ENCODE assay signal across 14 cellular contexts in genomic region chr1:153841463-153841994, GRCh38.
DNase-seq lines count a peak whose midpoint lies in the region; ATAC-seq, FAIRE-seq and TF ChIP-seq lines count a peak whose summit lies in the region.
"Had no signal": no experiment of that assay in that cellular context is flagged by ENCODE, and none has a peak within 500 bp of the region (broad histone marks: within the 10 kb centered on the region; RNA-seq: fewer than 3 reads in every experiment).

No MANE protein-coding gene starts in this region.

- peak overlapping the region; percentile 60 for H3K4me2 ChIP-seq in BLaER1
- H3K4me2 ChIP-seq: hepatocyte had no signal

- FAIRE-seq in kidney (lab: Jason Lieb, UNC), result no peak

- H3K4me3 ChIP-seq in BLaER1, result no peak overlapping the region
- no peak overlapping the region for H3K4me3 ChIP-seq in ascending aorta
- no peak overlapping the region for H3K4me3 ChIP-seq in kidney (ENCODE audit: low read length in 2 of 2)
- H3K4me3 ChIP-seq: adrenal gland, hepatocyte had no signal

- in situ Hi-C loops in GM13977 (cut with MboI; ENCODE audit: low pct_unique_long_range_greater_than_20kb, low sequenced_read_pairs, unreplicated experiment), result no loop called here

- ATAC-seq in GM21723 (IDR thresholded peaks at IDR 0.05; ENCODE audit: unreplicated experiment), result peak; percentile 2
- ATAC-seq in sciatic nerve, result no peak

- H3K27ac ChIP-seq in BLaER1 (no peak overlapping the region), ascending aorta (peak overlapping the region; percentile 37 to 56), kidney (ENCODE audit: low read depth in 2 of 2, low read length in 2 of 2) (no peak overlapping the region)
- H3K27ac ChIP-seq: epithelial cell of prostate, hepatocyte had no signal

- H3K9me3 ChIP-seq in BLaER1 (no peaks in the 10 kb centered on the region), ascending aorta (no peaks in the 10 kb centered on the region), kidney (ENCODE audit: control insufficient read depth in 1 of 2, low read length in 2 of 2) (no peaks in the 10 kb centered on the region)
- H3K9me3 ChIP-seq: adrenal gland had no signal

- no peaks in the 10 kb centered on the region for H3K27me3 ChIP-seq in BLaER1
- H3K27me3 ChIP-seq in ascending aorta, result no peaks in the 10 kb centered on the region
- H3K27me3 ChIP-seq: adrenal gland, hepatocyte had no signal

- H3K9ac ChIP-seq in BLaER1 (no peak overlapping the region), kidney (ENCODE audit: low read length in 2 of 2) (no peak overlapping the region)

- intact Hi-C loops in ascending aorta (cut with DNase I) (no loop called here), sciatic nerve (cut with DNase I) (no loop called here), kidney (cut with DNase I) (no loop called here)

- no peak for DNase-seq in ascending aorta (ENCODE audit: low spot score in 2 of 2)
- DNase-seq in iris pigment epithelial cell (ENCODE audit: low read depth), result peak; percentile 60
- no peak for DNase-seq in sciatic nerve (ENCODE audit: low spot score)
- DNase-seq in NCI-H1048 (lab: John Stamatoyannopoulos, UW), result no peak
- DNase-seq in kidney, result no peak
- no peak for DNase-seq in GM13977 (ENCODE audit: low spot score)
- DNase-seq: activated CD4-positive, alpha-beta T cell treated with anti-CD3 and anti-CD28 coated beads for 48 hours; activated T-cell treated with anti-CD3 and anti-CD28 coated beads, Interleukin-2, amount 50 U/mL, for 48 hours; CD8-positive, alpha-beta memory T cell had no signal

- H3K36me3 ChIP-seq in BLaER1 (peaks cover 27% of the 10 kb centered on the region), ascending aorta (no peaks in the 10 kb centered on the region), kidney (ENCODE audit: control insufficient read depth in 1 of 2, insufficient read depth in 2 of 2, low read length in 2 of 2) (no peaks in the 10 kb centered on the region)
- H3K36me3 ChIP-seq: adrenal gland had no signal

- TF ChIP-seq CTCF in ascending aorta (IDR thresholded peaks at IDR 0.05), result no peak
- no peak for TF ChIP-seq CTCF in kidney (IDR thresholded peaks at IDR 0.05; ENCODE audit: borderline replicate concordance, extremely low read depth, insufficient read depth)
- no peak for TF ChIP-seq CTCF in GM13977 (IDR thresholded peaks at IDR 0.05; ENCODE audit: extremely low read depth, insufficient read depth, missing control alignments)

- H4K20me1 ChIP-seq in BLaER1, result peaks cover 69% of the 10 kb centered on the region

- H3K4me1 ChIP-seq in BLaER1 (peaks cover 28% of the 10 kb centered on the region), ascending aorta (peaks cover 0 to 8% of the 10 kb centered on the region in 2 donors), kidney (ENCODE audit: control insufficient read depth in 1 of 2, insufficient read depth in 1 of 2, low read depth in 1 of 2, low read length in 2 of 2) (no peaks in the 10 kb centered on the region)

Comparison
In these comparisons a context has a peak if more than half of its experiments do, and no peak if none do; other contexts are left out.
1. H3K27ac ChIP-seq: peak in ascending aorta (2 of 2); none in BLaER1 (single experiment) and kidney (0 of 2).